ENCODE assay signal across 1 cellular context in genomic region chr12:125203145-125203765, GRCh38.
TF ChIP-seq lines count a peak whose summit lies in the region.

No MANE protein-coding gene starts in this region.

TF ChIP-seq in GM23338, 12 proteins besides CTCF, POLR2A, EP300 and RAD21 (continued from another document):
- TF ChIP-seq ZNF462 (CRISPR knock-in tag; IDR thresholded peaks at IDR 0.05), result no peak
- no peak for TF ChIP-seq POLR2AphosphoS5 (IDR thresholded peaks at IDR 0.05; ENCODE audit: low read depth)
- no peak for TF ChIP-seq STAT1 (IDR thresholded peaks at IDR 0.05; ENCODE audit: unreplicated experiment)
- TF ChIP-seq CREB1 (CRISPR knock-in tag; IDR thresholded peaks at IDR 0.05; ENCODE audit: low read depth), result no peak
- no peak for TF ChIP-seq REST (IDR thresholded peaks at IDR 0.05; ENCODE audit: unreplicated experiment)
- no peak for TF ChIP-seq JUNB (IDR thresholded peaks at IDR 0.05; ENCODE audit: unreplicated experiment)
TF ChIP-seq in GM23338: peak in this region for 0.
